Comparison of ENCODE assay signal across 28 cellular contexts in genomic region chr5:67495072-67495471, GRCh38.
DNase-seq lines count a peak whose midpoint lies in the region; ATAC-seq, FAIRE-seq and TF ChIP-seq lines count a peak whose summit lies in the region.
"Had no signal": no experiment of that assay in that cellular context is flagged by ENCODE, and none has a peak within 500 bp of the region (broad histone marks: within the 10 kb centered on the region; RNA-seq: fewer than 3 reads in every experiment).

No MANE protein-coding gene starts in this region.

- H3K36me3 Mint-ChIP-seq in Calu3 (ENCODE audit: insufficient read depth, unreplicated experiment) = no peaks in the 10 kb centered on the region
- H3K36me3 Mint-ChIP-seq: activated naive CD4-positive, alpha-beta T cell treated with anti-CD3 and anti-CD28 coated beads, Interleukin-2, amount 10 ng/mL, durations not matched to agents 7 days and 5 days; stimulated activated memory B cell treated with anti-CD40 and anti-IgM and Interleukin-4, amounts not matched to agents 10 μg/mL and 1 μg/mL and 100 μg/mL, for 72 hours had no signal

- peaks cover 25% of the 10 kb centered on the region for H3K4me1 Mint-ChIP-seq in Calu3 (ENCODE audit: low read depth, unreplicated experiment)
- H3K4me1 Mint-ChIP-seq: activated CD4-positive, alpha-beta T cell treated with anti-CD3 and anti-CD28 coated beads, Interleukin-2, amount 10 ng/mL, durations not matched to agents 24 days and 14 days; activated naive CD4-positive, alpha-beta T cell treated with anti-CD3 and anti-CD28 coated beads, Interleukin-2, amount 10 ng/mL, durations not matched to agents 7 days and 5 days; GM23338; stimulated activated memory B cell treated with anti-CD40 and anti-IgM and Interleukin-4, amounts not matched to agents 10 μg/mL and 1 μg/mL and 100 μg/mL, for 72 hours had no signal

- H3K27me3 Mint-ChIP-seq in Calu3 (ENCODE audit: unreplicated experiment) = no peaks in the 10 kb centered on the region
- H3K27me3 Mint-ChIP-seq: stimulated activated memory B cell treated with anti-CD40 and anti-IgM and Interleukin-4, amounts not matched to agents 10 μg/mL and 1 μg/mL and 100 μg/mL, for 72 hours; T-cell; type B pancreatic cell had no signal

- FAIRE-seq in bronchial epithelial cell (lab: Jason Lieb, UNC) = peak; percentile 88
- FAIRE-seq: A549, endometrium, K562, kidney had no signal

- H3K4me3 Mint-ChIP-seq in Calu3 (ENCODE audit: low read depth, unreplicated experiment) = no peak overlapping the region
- H3K4me3 Mint-ChIP-seq: activated CD4-positive, alpha-beta T cell treated with anti-CD3 and anti-CD28 coated beads, Interleukin-2, amount 10 ng/mL, durations not matched to agents 24 days and 14 days; activated naive CD4-positive, alpha-beta T cell treated with anti-CD3 and anti-CD28 coated beads, Interleukin-2, amount 10 ng/mL, durations not matched to agents 7 days and 5 days; GM23338; stimulated activated memory B cell treated with anti-CD40 and anti-IgM and Interleukin-4, amounts not matched to agents 10 μg/mL and 1 μg/mL and 100 μg/mL, for 72 hours; T-cell; type B pancreatic cell had no signal

- CTCF ChIA-PET in Calu3 (lab: Charles Lee) = interaction anchor here (0.6 kb wide), 2 partner anchors 547 to 575 kb away, joined by 3 to 4 read pairs; no protein-coding TSS in a partner anchor

- ATAC-seq in stimulated activated naive CD8-positive, alpha-beta T cell treated with anti-CD3 and anti-CD28 coated beads, Interleukin-15, Interleukin-2, amounts not matched to agents 100 U/mL and 50 U/mL, for 24 hours = no peak
- ATAC-seq: A549, GM23338, K562, T-cell had no signal

- peak overlapping the region; percentile 16 for H3K27ac Mint-ChIP-seq in Calu3 (ENCODE audit: unreplicated experiment)
- H3K27ac Mint-ChIP-seq: activated CD4-positive, alpha-beta T cell treated with anti-CD3 and anti-CD28 coated beads, Interleukin-2, amount 10 ng/mL, durations not matched to agents 24 days and 14 days; activated naive CD4-positive, alpha-beta T cell treated with anti-CD3 and anti-CD28 coated beads, Interleukin-2, amount 10 ng/mL, durations not matched to agents 7 days and 5 days; GM23338; stimulated activated memory B cell treated with anti-CD40 and anti-IgM and Interleukin-4, amounts not matched to agents 10 μg/mL and 1 μg/mL and 100 μg/mL, for 72 hours; type B pancreatic cell had no signal

- no TSS peak for BruUV-seq in Calu3 (replicated peaks; lab: Mats Ljungman, UMichigan)

- intact Hi-C loops in Calu3 (cut with micrococcal nuclease; ENCODE audit: unreplicated experiment) (loop anchor here (10.0 kb wide), 1 partner anchor 250 kb away; no protein-coding TSS in a partner anchor), adrenal gland (cut with DNase I) (no loop called here)

- whole genome bisulfite sequencing in adrenal gland, 4 donors = 52 to 75% (median 75%) methylated on average over 3 of the region's 3 CpGs

- H3K9me3 Mint-ChIP-seq in Calu3 (ENCODE audit: low read depth, unreplicated experiment) = no peaks in the 10 kb centered on the region

- H3K4me3 ChIP-seq in bronchial epithelial cell (ENCODE audit: low read depth, low read length) = no peak overlapping the region
- no peak overlapping the region for H3K4me3 ChIP-seq in subcutaneous abdominal adipose tissue (ENCODE audit: low read depth in 1 of 5, low read length in 5 of 5)
- H3K4me3 ChIP-seq in adrenal gland = no peak overlapping the region
- H3K4me3 ChIP-seq: A549, GM23338, K562, lower lobe of right lung, MG63, SJCRH30 had no signal

- H3K9me3 ChIP-seq in subcutaneous abdominal adipose tissue (ENCODE audit: control insufficient read depth in 5 of 5, low read length in 5 of 5) (peaks cover 0 to 7% (median 0%) of the 10 kb centered on the region in 5 donors), adrenal gland (replicated peaks in 1 of 3) (no peaks in the 10 kb centered on the region)
- H3K9me3 ChIP-seq: A549, BE2C, lower lobe of right lung, neutrophil, SJCRH30 had no signal

- H3K9ac ChIP-seq in subcutaneous abdominal adipose tissue (ENCODE audit: low read length in 5 of 5) = no peak overlapping the region

- H3K27ac ChIP-seq in subcutaneous abdominal adipose tissue (ENCODE audit: low read depth, low read length) (peak overlapping the region; percentile 25), adrenal gland (no peak overlapping the region)
- H3K27ac ChIP-seq: A549, lower lobe of right lung, neutrophil, SJCRH30 had no signal

- H3K27me3 ChIP-seq in bronchial epithelial cell (ENCODE audit: control insufficient read depth, insufficient read depth, low read length) (no peaks in the 10 kb centered on the region), subcutaneous abdominal adipose tissue (ENCODE audit: control insufficient read depth in 5 of 5, insufficient read depth in 4 of 5, low read length in 5 of 5) (no peaks in the 10 kb centered on the region), adrenal gland (no peaks in the 10 kb centered on the region)
- H3K27me3 ChIP-seq: BE2C, MG63, neutrophil, SJCRH30 had no signal

- peaks cover 6 to 37% (median 25%) of the 10 kb centered on the region in 5 donors for H3K4me1 ChIP-seq in subcutaneous abdominal adipose tissue (ENCODE audit: control insufficient read depth in 5 of 5, insufficient read depth in 5 of 5, low read length in 5 of 5)
- H3K4me1 ChIP-seq in adrenal gland (replicated peaks in 1 of 2) = no peaks in the 10 kb centered on the region
- H3K4me1 ChIP-seq: A549, BE2C, lower lobe of right lung, SJCRH30 had no signal

- H3K36me3 ChIP-seq in bronchial epithelial cell (ENCODE audit: control insufficient read depth, insufficient read depth, low read length) (no peaks in the 10 kb centered on the region), subcutaneous abdominal adipose tissue (ENCODE audit: control insufficient read depth in 5 of 5, insufficient read depth in 5 of 5, low read length in 5 of 5) (no peaks in the 10 kb centered on the region), adrenal gland (replicated peaks in 1 of 2) (no peaks in the 10 kb centered on the region)
- H3K36me3 ChIP-seq: BE2C, lower lobe of right lung, MG63, neutrophil, SJCRH30 had no signal

- TF ChIP-seq POLR2A in adrenal gland (IDR thresholded peaks at IDR 0.05) = no peak

- DNase-seq in Calu3 (no peak), bronchial epithelial cell (ENCODE audit: low read depth) (no peak), midbrain (lab: John Stamatoyannopoulos, UW) (peak; percentile 17), T-helper 2 cell (no peak), adrenal gland (no peak), hepatic stellate cell (ENCODE audit: low spot score) (no peak)
- DNase-seq in stimulated activated naive CD8-positive, alpha-beta T cell treated with anti-CD3 and anti-CD28 coated beads, Interleukin-15, Interleukin-2, amounts not matched to agents 100 U/mL and 50 U/mL, for 24 hours = no peak
- DNase-seq: activated CD4-positive, alpha-beta T cell treated with anti-CD3 and anti-CD28 coated beads, Interleukin-2, amount 10 ng/mL, durations not matched to agents 24 days and 14 days; activated naive CD4-positive, alpha-beta T cell treated with anti-CD3 and anti-CD28 coated beads, Interleukin-2, amount 10 ng/mL, durations not matched to agents 7 days and 5 days; BE2C; GF-D8; glutamatergic neuron; kidney; lower lobe of right lung; NCI-H1436; NCI-H526 treated with DMSO at 0.1 percent for 48 hours; SJCRH30; stimulated activated CD4-positive, alpha-beta T cell treated with anti-CD3 and anti-CD28 coated beads, Interleukin-2, amount 100 ng/mL, for 48 hours; T-cell had no signal

- TF ChIP-seq CTCF in Calu3 (IDR thresholded peaks at IDR 0.05; ENCODE audit: unreplicated experiment) = no peak
- no peak for TF ChIP-seq CTCF in bronchial epithelial cell (IDR thresholded peaks at IDR 0.05; ENCODE audit: insufficient read depth, low read length, severe bottlenecking)
- no peak for TF ChIP-seq CTCF in adrenal gland (IDR thresholded peaks at IDR 0.05)
